Comparison of ENCODE assay signal across 1 cellular context in genomic region chr5:31757813-31758212, GRCh38.
A peak's percentile ranks its signal among the peaks of the same experiment; 100 is the strongest.
TF ChIP-seq lines count a peak whose summit lies in the region.

No MANE protein-coding gene starts in this region.

TF ChIP-seq in SK-N-SH, 30 proteins besides CTCF, POLR2A, EP300 and RAD21 (continued from another document):
- TF ChIP-seq CHD2 (IDR thresholded peaks at IDR 0.05; ENCODE audit: low read length, partially characterized antibody), result peak; percentile 60
- TF ChIP-seq USF2 (IDR thresholded peaks at IDR 0.05; ENCODE audit: borderline replicate concordance, low read depth, low read length), result no peak
- TF ChIP-seq YY1 (IDR thresholded peaks at IDR 0.05; ENCODE audit: low read depth), result no peak
- no peak for TF ChIP-seq PBX3 (IDR thresholded peaks at IDR 0.05)
- no peak for TF ChIP-seq REST (IDR thresholded peaks at IDR 0.05; ENCODE audit: low read depth, low read length)
- no peak for TF ChIP-seq JUND (IDR thresholded peaks at IDR 0.05)
- no peak for TF ChIP-seq NFIC (IDR thresholded peaks at IDR 0.05; ENCODE audit: borderline replicate concordance)
- TF ChIP-seq MAX (IDR thresholded peaks at IDR 0.05; ENCODE audit: low read depth), result no peak
- TF ChIP-seq EZH2phosphoT487 (IDR thresholded peaks at IDR 0.05; ENCODE audit: borderline replicate concordance, low read depth), result no peak
- no peak for TF ChIP-seq MEF2A (IDR thresholded peaks at IDR 0.05; ENCODE audit: borderline replicate concordance, low read depth)
